ENCODE assay signal across 1 cellular context in the genomic region with DNA sequence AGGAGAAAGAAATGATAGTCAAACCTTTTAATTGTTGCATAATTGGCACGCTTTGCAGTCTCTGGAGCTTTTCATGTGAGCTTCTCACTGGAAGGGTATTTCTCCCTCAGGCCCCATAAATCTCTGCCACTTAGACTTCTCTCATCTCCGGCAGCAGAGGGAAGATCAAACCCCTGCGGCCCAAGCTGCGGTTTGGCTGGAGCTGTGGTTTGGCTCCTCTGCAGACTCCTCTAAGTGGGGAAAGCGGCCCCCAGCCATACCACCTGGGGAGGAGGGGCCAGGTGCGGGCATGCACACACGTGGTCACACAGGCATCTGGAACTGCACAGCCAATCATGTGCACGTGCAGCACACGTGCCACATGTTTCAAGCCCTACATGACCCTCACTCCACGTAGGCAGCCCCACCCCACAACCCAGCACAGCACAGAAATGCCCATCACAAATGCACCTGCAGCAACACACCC.
A peak's percentile ranks its signal among the peaks of the same experiment; 100 is the strongest.
TF ChIP-seq lines count a peak whose summit lies in the region.

No MANE protein-coding gene starts in this region.

TF ChIP-seq in HEK293, 187 proteins besides CTCF, POLR2A, EP300 and RAD21 (continued from another document and continues in another):
- TF ChIP-seq, protein P1, sequence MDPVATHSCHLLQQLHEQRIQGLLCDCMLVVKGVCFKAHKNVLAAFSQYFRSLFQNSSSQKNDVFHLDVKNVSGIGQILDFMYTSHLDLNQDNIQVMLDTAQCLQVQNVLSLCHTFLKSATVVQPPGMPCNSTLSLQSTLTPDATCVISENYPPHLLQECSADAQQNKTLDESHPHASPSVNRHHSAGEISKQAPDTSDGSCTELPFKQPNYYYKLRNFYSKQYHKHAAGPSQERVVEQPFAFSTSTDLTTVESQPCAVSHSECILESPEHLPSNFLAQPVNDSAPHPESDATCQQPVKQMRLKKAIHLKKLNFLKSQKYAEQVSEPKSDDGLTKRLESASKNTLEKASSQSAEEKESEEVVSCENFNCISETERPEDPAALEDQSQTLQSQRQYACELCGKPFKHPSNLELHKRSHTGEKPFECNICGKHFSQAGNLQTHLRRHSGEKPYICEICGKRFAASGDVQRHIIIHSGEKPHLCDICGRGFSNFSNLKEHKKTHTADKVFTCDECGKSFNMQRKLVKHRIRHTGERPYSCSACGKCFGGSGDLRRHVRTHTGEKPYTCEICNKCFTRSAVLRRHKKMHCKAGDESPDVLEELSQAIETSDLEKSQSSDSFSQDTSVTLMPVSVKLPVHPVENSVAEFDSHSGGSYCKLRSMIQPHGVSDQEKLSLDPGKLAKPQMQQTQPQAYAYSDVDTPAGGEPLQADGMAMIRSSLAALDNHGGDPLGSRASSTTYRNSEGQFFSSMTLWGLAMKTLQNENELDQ (tag by site-specific recombination; IDR thresholded peaks at IDR 0.05; ENCODE audit: low read depth), result no peak
- TF ChIP-seq, protein P2, sequence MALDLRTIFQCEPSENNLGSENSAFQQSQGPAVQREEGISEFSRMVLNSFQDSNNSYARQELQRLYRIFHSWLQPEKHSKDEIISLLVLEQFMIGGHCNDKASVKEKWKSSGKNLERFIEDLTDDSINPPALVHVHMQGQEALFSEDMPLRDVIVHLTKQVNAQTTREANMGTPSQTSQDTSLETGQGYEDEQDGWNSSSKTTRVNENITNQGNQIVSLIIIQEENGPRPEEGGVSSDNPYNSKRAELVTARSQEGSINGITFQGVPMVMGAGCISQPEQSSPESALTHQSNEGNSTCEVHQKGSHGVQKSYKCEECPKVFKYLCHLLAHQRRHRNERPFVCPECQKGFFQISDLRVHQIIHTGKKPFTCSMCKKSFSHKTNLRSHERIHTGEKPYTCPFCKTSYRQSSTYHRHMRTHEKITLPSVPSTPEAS (tag by site-specific recombination; IDR thresholded peaks at IDR 0.05), result no peak; the same call in 1 of the 2 replicates
- TF ChIP-seq, protein P3, sequence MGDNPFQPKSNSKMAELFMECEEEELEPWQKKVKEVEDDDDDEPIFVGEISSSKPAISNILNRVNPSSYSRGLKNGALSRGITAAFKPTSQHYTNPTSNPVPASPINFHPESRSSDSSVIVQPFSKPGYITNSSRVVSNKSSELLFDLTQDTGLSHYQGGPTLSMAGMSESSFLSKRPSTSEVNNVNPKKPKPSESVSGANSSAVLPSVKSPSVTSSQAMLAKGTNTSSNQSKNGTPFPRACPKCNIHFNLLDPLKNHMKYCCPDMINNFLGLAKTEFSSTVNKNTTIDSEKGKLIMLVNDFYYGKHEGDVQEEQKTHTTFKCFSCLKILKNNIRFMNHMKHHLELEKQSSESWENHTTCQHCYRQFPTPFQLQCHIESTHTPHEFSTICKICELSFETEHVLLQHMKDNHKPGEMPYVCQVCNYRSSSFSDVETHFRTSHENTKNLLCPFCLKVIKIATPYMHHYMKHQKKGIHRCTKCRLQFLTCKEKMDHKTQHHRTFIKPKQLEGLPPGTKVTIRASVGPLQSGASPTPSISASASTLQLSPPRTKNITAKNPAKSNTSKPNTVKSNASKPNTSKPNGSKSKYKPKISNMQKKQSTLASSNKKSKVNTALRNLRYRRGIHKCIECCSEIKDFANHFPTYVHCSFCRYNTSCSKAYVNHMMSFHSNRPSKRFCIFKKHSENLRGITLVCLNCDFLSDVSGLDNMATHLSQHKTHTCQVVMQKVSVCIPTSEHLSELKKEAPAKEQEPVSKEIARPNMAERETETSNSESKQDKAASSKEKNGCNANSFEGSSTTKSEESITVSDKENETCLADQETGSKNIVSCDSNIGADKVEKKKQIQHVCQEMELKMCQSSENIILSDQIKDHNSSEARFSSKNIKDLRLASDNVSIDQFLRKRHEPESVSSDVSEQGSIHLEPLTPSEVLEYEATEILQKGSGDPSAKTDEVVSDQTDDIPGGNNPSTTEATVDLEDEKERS (tag by site-specific recombination; IDR thresholded peaks at IDR 0.05), result no peak
- TF ChIP-seq GFI1B (tag by site-specific recombination; IDR thresholded peaks at IDR 0.05) (peak; percentile 84; the same call in 1 of the 2 replicates), ZNF114 (tag by site-specific recombination; IDR thresholded peaks at IDR 0.05) (no peak), ZNF777 (tag by site-specific recombination; IDR thresholded peaks at IDR 0.05; ENCODE audit: borderline replicate concordance) (no peak), ZNF146 (tag by site-specific recombination; IDR thresholded peaks at IDR 0.05) (no peak), KLF1 (tag by site-specific recombination; IDR thresholded peaks at IDR 0.05) (peak; percentile 36; the same call in 1 of the 2 replicates), ZNF404 (tag by site-specific recombination; IDR thresholded peaks at IDR 0.05) (no peak), KLF8 (tag by site-specific recombination; IDR thresholded peaks at IDR 0.05) (peak; percentile 58), ZNF561 (tag by site-specific recombination; IDR thresholded peaks at IDR 0.05; ENCODE audit: borderline replicate concordance) (peak; percentile 78; the same call in 1 of the 2 replicates), SETDB1 (IDR thresholded peaks at IDR 0.05; ENCODE audit: insufficient read length, low read length) (no peak), FEZF1 (tag by site-specific recombination; IDR thresholded peaks at IDR 0.05) (peak; percentile 95), ZNF311 (tag by site-specific recombination; IDR thresholded peaks at IDR 0.05; ENCODE audit: borderline replicate concordance) (no peak), ZNF501 (tag by site-specific recombination; IDR thresholded peaks at IDR 0.05) (0 out of 2 replicates have a peak, but pooled peaks have one; percentile 35), ZNF184 (tag by site-specific recombination; IDR thresholded peaks at IDR 0.05) (0 out of 2 replicates have a peak, but pooled peaks have one; percentile 62), ZNF416 (tag by site-specific recombination; IDR thresholded peaks at IDR 0.05) (no peak), ZXDB (tag by site-specific recombination; IDR thresholded peaks at IDR 0.05) (peak; percentile 84; the same call in 1 of the 2 replicates), ZFP69B (tag by site-specific recombination; IDR thresholded peaks at IDR 0.05) (no peak), ZNF335 (tag by site-specific recombination; conservative IDR thresholded peaks at IDR 0.05) (no peak), ZNF138 (tag by site-specific recombination; IDR thresholded peaks at IDR 0.05; ENCODE audit: borderline replicate concordance) (no peak), ZNF768 (tag by site-specific recombination; IDR thresholded peaks at IDR 0.05) (no peak), ZNF302 (tag by site-specific recombination; IDR thresholded peaks at IDR 0.05; ENCODE audit: low read depth) (no peak), ZNF473 (tag by site-specific recombination; IDR thresholded peaks at IDR 0.05) (no peak), ZNF16 (tag by site-specific recombination; IDR thresholded peaks at IDR 0.05; ENCODE audit: low read depth) (no peak), MYNN (tag by site-specific recombination; IDR thresholded peaks at IDR 0.05; ENCODE audit: borderline replicate concordance) (no peak), ZBTB20 (tag by site-specific recombination; IDR thresholded peaks at IDR 0.05) (peak; percentile 44; the same call in 1 of the 2 replicates), ZNF155 (tag by site-specific recombination; IDR thresholded peaks at IDR 0.05) (no peak), ZNF121 (tag by site-specific recombination; IDR thresholded peaks at IDR 0.05) (no peak), ZNF596 (tag by site-specific recombination; IDR thresholded peaks at IDR 0.05) (peak; percentile 66), TRIM28 (IDR thresholded peaks at IDR 0.05; ENCODE audit: borderline replicate concordance, low read length) (no peak), ZNF843 (tag by site-specific recombination; IDR thresholded peaks at IDR 0.05) (peak; percentile 84), SALL2 (tag by site-specific recombination; IDR thresholded peaks at IDR 0.05; ENCODE audit: borderline replicate concordance) (no peak)
- TF ChIP-seq, protein P4, sequence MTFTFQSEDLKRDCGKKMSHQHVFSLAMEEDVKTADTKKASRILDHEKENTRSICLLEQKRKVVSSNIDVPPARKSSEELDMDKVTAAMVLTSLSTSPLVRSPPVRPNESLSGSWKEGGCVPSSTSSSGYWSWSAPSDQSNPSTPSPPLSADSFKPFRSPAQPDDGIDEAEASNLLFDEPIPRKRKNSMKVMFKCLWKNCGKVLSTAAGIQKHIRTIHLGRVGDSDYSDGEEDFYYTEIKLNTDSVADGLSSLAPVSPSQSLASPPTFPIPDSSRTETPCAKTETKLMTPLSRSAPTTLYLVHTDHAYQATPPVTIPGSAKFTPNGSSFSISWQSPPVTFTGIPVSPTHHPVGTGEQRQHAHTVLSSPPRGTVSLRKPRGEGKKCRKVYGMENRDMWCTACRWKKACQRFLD (tag by site-specific recombination; IDR thresholded peaks at IDR 0.05), result no peak
- TF ChIP-seq, protein P5, sequence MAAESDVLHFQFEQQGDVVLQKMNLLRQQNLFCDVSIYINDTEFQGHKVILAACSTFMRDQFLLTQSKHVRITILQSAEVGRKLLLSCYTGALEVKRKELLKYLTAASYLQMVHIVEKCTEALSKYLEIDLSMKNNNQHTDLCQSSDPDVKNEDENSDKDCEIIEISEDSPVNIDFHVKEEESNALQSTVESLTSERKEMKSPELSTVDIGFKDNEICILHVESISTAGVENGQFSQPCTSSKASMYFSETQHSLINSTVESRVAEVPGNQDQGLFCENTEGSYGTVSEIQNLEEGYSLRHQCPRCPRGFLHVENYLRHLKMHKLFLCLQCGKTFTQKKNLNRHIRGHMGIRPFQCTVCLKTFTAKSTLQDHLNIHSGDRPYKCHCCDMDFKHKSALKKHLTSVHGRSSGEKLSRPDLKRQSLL (tag by site-specific recombination; IDR thresholded peaks at IDR 0.05), result no peak
- TF ChIP-seq, protein P6, sequence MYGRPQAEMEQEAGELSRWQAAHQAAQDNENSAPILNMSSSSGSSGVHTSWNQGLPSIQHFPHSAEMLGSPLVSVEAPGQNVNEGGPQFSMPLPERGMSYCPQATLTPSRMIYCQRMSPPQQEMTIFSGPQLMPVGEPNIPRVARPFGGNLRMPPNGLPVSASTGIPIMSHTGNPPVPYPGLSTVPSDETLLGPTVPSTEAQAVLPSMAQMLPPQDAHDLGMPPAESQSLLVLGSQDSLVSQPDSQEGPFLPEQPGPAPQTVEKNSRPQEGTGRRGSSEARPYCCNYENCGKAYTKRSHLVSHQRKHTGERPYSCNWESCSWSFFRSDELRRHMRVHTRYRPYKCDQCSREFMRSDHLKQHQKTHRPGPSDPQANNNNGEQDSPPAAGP (tag by site-specific recombination; IDR thresholded peaks at IDR 0.05), result peak; percentile 26
- TF ChIP-seq, protein P7, sequence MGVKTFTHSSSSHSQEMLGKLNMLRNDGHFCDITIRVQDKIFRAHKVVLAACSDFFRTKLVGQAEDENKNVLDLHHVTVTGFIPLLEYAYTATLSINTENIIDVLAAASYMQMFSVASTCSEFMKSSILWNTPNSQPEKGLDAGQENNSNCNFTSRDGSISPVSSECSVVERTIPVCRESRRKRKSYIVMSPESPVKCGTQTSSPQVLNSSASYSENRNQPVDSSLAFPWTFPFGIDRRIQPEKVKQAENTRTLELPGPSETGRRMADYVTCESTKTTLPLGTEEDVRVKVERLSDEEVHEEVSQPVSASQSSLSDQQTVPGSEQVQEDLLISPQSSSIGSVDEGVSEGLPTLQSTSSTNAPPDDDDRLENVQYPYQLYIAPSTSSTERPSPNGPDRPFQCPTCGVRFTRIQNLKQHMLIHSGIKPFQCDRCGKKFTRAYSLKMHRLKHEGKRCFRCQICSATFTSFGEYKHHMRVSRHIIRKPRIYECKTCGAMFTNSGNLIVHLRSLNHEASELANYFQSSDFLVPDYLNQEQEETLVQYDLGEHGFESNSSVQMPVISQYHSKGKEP (tag by site-specific recombination; IDR thresholded peaks at IDR 0.05), result peak; percentile 88; the same call in 1 of the 2 replicates
- TF ChIP-seq, protein P8, sequence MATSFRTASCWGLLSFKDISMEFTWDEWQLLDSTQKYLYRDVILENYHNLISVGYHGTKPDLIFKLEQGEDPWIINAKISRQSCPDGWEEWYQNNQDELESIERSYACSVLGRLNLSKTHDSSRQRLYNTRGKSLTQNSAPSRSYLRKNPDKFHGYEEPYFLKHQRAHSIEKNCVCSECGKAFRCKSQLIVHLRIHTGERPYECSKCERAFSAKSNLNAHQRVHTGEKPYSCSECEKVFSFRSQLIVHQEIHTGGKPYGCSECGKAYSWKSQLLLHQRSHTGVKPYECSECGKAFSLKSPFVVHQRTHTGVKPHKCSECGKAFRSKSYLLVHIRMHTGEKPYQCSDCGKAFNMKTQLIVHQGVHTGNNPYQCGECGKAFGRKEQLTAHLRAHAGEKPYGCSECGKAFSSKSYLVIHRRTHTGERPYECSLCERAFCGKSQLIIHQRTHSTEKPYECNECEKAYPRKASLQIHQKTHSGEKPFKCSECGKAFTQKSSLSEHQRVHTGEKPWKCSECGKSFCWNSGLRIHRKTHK (tag by site-specific recombination; IDR thresholded peaks at IDR 0.05), result no peak
- TF ChIP-seq, protein P9, sequence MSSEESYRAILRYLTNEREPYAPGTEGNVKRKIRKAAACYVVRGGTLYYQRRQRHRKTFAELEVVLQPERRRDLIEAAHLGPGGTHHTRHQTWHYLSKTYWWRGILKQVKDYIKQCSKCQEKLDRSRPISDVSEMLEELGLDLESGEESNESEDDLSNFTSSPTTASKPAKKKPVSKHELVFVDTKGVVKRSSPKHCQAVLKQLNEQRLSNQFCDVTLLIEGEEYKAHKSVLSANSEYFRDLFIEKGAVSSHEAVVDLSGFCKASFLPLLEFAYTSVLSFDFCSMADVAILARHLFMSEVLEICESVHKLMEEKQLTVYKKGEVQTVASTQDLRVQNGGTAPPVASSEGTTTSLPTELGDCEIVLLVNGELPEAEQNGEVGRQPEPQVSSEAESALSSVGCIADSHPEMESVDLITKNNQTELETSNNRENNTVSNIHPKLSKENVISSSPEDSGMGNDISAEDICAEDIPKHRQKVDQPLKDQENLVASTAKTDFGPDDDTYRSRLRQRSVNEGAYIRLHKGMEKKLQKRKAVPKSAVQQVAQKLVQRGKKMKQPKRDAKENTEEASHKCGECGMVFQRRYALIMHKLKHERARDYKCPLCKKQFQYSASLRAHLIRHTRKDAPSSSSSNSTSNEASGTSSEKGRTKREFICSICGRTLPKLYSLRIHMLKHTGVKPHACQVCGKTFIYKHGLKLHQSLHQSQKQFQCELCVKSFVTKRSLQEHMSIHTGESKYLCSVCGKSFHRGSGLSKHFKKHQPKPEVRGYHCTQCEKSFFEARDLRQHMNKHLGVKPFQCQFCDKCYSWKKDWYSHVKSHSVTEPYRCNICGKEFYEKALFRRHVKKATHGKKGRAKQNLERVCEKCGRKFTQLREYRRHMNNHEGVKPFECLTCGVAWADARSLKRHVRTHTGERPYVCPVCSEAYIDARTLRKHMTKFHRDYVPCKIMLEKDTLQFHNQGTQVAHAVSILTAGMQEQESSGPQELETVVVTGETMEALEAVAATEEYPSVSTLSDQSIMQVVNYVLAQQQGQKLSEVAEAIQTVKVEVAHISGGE (tag by site-specific recombination; conservative IDR thresholded peaks at IDR 0.05; ENCODE audit: low read depth), result no peak
- TF ChIP-seq, protein P10, sequence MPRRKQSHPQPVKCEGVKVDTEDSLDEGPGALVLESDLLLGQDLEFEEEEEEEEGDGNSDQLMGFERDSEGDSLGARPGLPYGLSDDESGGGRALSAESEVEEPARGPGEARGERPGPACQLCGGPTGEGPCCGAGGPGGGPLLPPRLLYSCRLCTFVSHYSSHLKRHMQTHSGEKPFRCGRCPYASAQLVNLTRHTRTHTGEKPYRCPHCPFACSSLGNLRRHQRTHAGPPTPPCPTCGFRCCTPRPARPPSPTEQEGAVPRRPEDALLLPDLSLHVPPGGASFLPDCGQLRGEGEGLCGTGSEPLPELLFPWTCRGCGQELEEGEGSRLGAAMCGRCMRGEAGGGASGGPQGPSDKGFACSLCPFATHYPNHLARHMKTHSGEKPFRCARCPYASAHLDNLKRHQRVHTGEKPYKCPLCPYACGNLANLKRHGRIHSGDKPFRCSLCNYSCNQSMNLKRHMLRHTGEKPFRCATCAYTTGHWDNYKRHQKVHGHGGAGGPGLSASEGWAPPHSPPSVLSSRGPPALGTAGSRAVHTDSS (tag by site-specific recombination; IDR thresholded peaks at IDR 0.05), result no peak
